ENCODE assay signal across 21 cellular contexts in genomic region chr11:67387518-67387917, GRCh38. TPM values are rescaled to one million over a fixed set of nuclear protein-coding genes. Genes with fewer than 3 reads are reported as not detected.
A peak's percentile ranks its signal among the peaks of the same experiment; 100 is the strongest.
DNase-seq lines count a peak whose midpoint lies in the region; ATAC-seq and TF ChIP-seq lines count a peak whose summit lies in the region.
"Had no signal": no experiment of that assay in that cellular context is flagged by ENCODE, and none has a peak within 500 bp of the region (broad histone marks: within the 10 kb centered on the region; RNA-seq: fewer than 3 reads in every experiment).

No MANE protein-coding gene starts in this region.

- no peaks in the 10 kb centered on the region for H3K9me3 ChIP-seq in CD4-positive, alpha-beta memory T cell (ENCODE audit: control insufficient read depth in 1 of 2, low read length in 2 of 2)
- H3K9me3 ChIP-seq in WERI-Rb-1 (ENCODE audit: severe bottlenecking): no peaks in the 10 kb centered on the region
- H3K9me3 ChIP-seq in osteoblast (ENCODE audit: low read depth, low read length): no peaks in the 10 kb centered on the region
- H3K9me3 ChIP-seq in T-helper 17 cell (ENCODE audit: control insufficient read depth, low read length, poor library complexity, severe bottlenecking): no peaks in the 10 kb centered on the region
- H3K9me3 ChIP-seq: A549, Caco-2, SJSA1 had no signal

- no peak overlapping the region for H3K4me2 ChIP-seq in osteoblast (ENCODE audit: insufficient read depth, low read length)
- H3K4me2 ChIP-seq: A549 had no signal

- H3K4me3 Mint-ChIP-seq in CD4-positive, alpha-beta memory T cell: peak overlapping the region in 1 of 8 donors; percentile 35
- H3K4me3 Mint-ChIP-seq in endothelial cell (ENCODE audit: unreplicated experiment): peak overlapping the region; percentile 65
- no peak overlapping the region for H3K4me3 Mint-ChIP-seq in T-helper 17 cell
- H3K4me3 Mint-ChIP-seq: B cell; CD4-positive, CD25-positive, alpha-beta regulatory T cell had no signal

- H3K27me3 Mint-ChIP-seq in CD4-positive, alpha-beta memory T cell: peaks cover 0 to 1% of the 10 kb centered on the region in 2 donors
- H3K27me3 Mint-ChIP-seq in endothelial cell (ENCODE audit: unreplicated experiment) (peaks cover 14% of the 10 kb centered on the region), T-helper 17 cell (no peaks in the 10 kb centered on the region)
- H3K27me3 Mint-ChIP-seq: B cell had no signal

- no peak overlapping the region for H3K27ac ChIP-seq in CD4-positive, alpha-beta memory T cell (ENCODE audit: low read depth, low read length)
- H3K27ac ChIP-seq in WERI-Rb-1 (peak overlapping the region; percentile 88), osteoblast (ENCODE audit: low read depth, low read length) (no peak overlapping the region)
- H3K27ac ChIP-seq: SJSA1 had no signal

- CTCF ChIA-PET in CD4-positive, alpha-beta memory T cell (lab: Charles Lee; ENCODE audit: partially characterized antibody): interaction anchor here (0.6 to 24.8 kb wide), 7 partner anchors 14 to 198 kb away, joined by 3 to 1065 read pairs (median 4); partner anchors contain the start of genes CLCF1, POLD4 and PPP1CA

- no peaks in the 10 kb centered on the region for H3K36me3 ChIP-seq in CD4-positive, alpha-beta memory T cell (ENCODE audit: insufficient read depth, low read length)
- H3K36me3 ChIP-seq in WERI-Rb-1: peaks cover under 1% of the 10 kb centered on the region; the same call in 1 of the 2 replicates
- H3K36me3 ChIP-seq in osteoblast (ENCODE audit: insufficient read depth, low read length): no peaks in the 10 kb centered on the region

- intact Hi-C loops in CD4-positive, alpha-beta memory T cell (cut with micrococcal nuclease): no loop called here

- ATAC-seq in T-helper 17 cell: no peak
- ATAC-seq: A549, Right ventricle myocardium inferior had no signal

- H3K79me2 ChIP-seq in osteoblast (ENCODE audit: insufficient read depth, low read length): peaks cover 16% of the 10 kb centered on the region

- H4K20me1 ChIP-seq in osteoblast (ENCODE audit: insufficient read depth, low read length): no peaks in the 10 kb centered on the region

- H3K27me3 ChIP-seq in CD4-positive, alpha-beta memory T cell (ENCODE audit: insufficient read depth, low read length): no peaks in the 10 kb centered on the region
- H3K27me3 ChIP-seq in WERI-Rb-1 (ENCODE audit: insufficient read depth, low read depth, severe bottlenecking) (no peaks in the 10 kb centered on the region), osteoblast (ENCODE audit: insufficient read depth, low read length) (no peaks in the 10 kb centered on the region)
- H3K27me3 ChIP-seq: SJSA1 had no signal

- H3K27ac Mint-ChIP-seq in CD4-positive, alpha-beta memory T cell: peak overlapping the region in 4 of 7 donors; percentile 2 to 89 (median 26)
- H3K27ac Mint-ChIP-seq in endothelial cell (ENCODE audit: unreplicated experiment): no peak overlapping the region
- H3K27ac Mint-ChIP-seq in T-helper 17 cell: no peak overlapping the region
- H3K27ac Mint-ChIP-seq: B cell; CD4-positive, CD25-positive, alpha-beta regulatory T cell had no signal

- no peak for TF ChIP-seq CTCF in WERI-Rb-1 (IDR thresholded peaks at IDR 0.05; ENCODE audit: low read depth, low read length)
- no peak for TF ChIP-seq CTCF in endothelial cell (IDR thresholded peaks at IDR 0.05; ENCODE audit: unreplicated experiment)
- TF ChIP-seq CTCF in osteoblast (IDR thresholded peaks at IDR 0.05; ENCODE audit: extremely low read depth, low read depth, low read length): no peak

- no peak overlapping the region for H3K4me3 ChIP-seq in CD4-positive, alpha-beta memory T cell (ENCODE audit: low read length in 2 of 2)
- peak overlapping the region; percentile 14; the same call in 1 of the 2 replicates for H3K4me3 ChIP-seq in WERI-Rb-1 (ENCODE audit: low read depth, low read length)
- H3K4me3 ChIP-seq in osteoblast (ENCODE audit: insufficient read depth, low read length): no peak overlapping the region
- H3K4me3 ChIP-seq: A549, SJSA1 had no signal

- no peak overlapping the region for H2AFZ ChIP-seq in osteoblast (ENCODE audit: low read length)

- H3K4me1 Mint-ChIP-seq in CD4-positive, alpha-beta memory T cell: peaks cover 16 to 28% (median 23%) of the 10 kb centered on the region in 4 donors
- peaks cover 17% of the 10 kb centered on the region for H3K4me1 Mint-ChIP-seq in endothelial cell (ENCODE audit: unreplicated experiment)
- H3K4me1 Mint-ChIP-seq in T-helper 17 cell: peaks cover 23% of the 10 kb centered on the region

- DNase-seq in CD4-positive, alpha-beta memory T cell: no peak
- DNase-seq in WERI-Rb-1 (peak; percentile 92), endothelial cell (ENCODE audit: low spot score) (no peak), osteoblast (ENCODE audit: insufficient read length, low spot score, missing footprints) (peak; percentile 4), NCI-H1105 treated with DMSO at 0.1 percent for 48 hours (lab: John Stamatoyannopoulos, UW) (no peak), T-helper 17 cell (no peak)
- DNase-seq in stimulated activated CD4-positive, alpha-beta T cell treated with anti-CD3 and anti-CD28 coated beads, Interleukin-2, amount 100 ng/mL, for 24 hours: no peak
- DNase-seq: Caco-2; CD4-positive, CD25-positive, alpha-beta regulatory T cell; HCEC 1CT; NCI-H1417; NCI-H187 treated with DMSO at 0.1 percent for 48 hours; NCI-H2107; NCI-H2227 treated with DMSO at 0.1 percent for 48 hours; NCI-H510A treated with DMSO at 0.1 percent for 48 hours had no signal

- H3K9me3 Mint-ChIP-seq in CD4-positive, alpha-beta memory T cell: no peaks in the 10 kb centered on the region
- no peaks in the 10 kb centered on the region for H3K9me3 Mint-ChIP-seq in endothelial cell (ENCODE audit: unreplicated experiment)
- H3K9me3 Mint-ChIP-seq: CD4-positive, CD25-positive, alpha-beta regulatory T cell had no signal

- POLR2A ChIA-PET in CD4-positive, alpha-beta memory T cell (lab: Charles Lee; ENCODE audit: partially characterized antibody): interaction anchor here (1.1 to 19.7 kb wide), 8 partner anchors 9 to 118 kb away, joined by 3 to 449 read pairs (median 5); partner anchors contain the start of genes CLCF1, PITPNM1, POLD4 and PPP1CA

- H3K36me3 Mint-ChIP-seq in CD4-positive, alpha-beta memory T cell: peaks cover 0 to 5% of the 10 kb centered on the region in 2 donors
- H3K36me3 Mint-ChIP-seq in endothelial cell (ENCODE audit: low read depth, unreplicated experiment) (no peaks in the 10 kb centered on the region), T-helper 17 cell (ENCODE audit: low read depth) (no peaks in the 10 kb centered on the region)

- peaks cover 15% of the 10 kb centered on the region for H3K4me1 ChIP-seq in CD4-positive, alpha-beta memory T cell (ENCODE audit: insufficient read depth, low read length)
- peaks cover 23% of the 10 kb centered on the region for H3K4me1 ChIP-seq in osteoblast (ENCODE audit: insufficient read depth, low read length)

RNA-seq across cellular contexts. Expression of gene RAD9A, which starts 4.3 kb away (rescaled TPM):
- 10 to 100 TPM; 51.8 to 55.9 TPM for total RNA-seq in CD4-positive, alpha-beta memory T cell
- polyA plus RNA-seq in CD4-positive, alpha-beta memory T cell: 1 to 10 TPM; 6.7 to 8.3 TPM
- 18.4 TPM for total RNA-seq in endothelial cell (ENCODE audit: unreplicated experiment)
- total RNA-seq in osteoblast: 7.6 and 10.3 TPM in 2 replicates
- total RNA-seq in T-helper 17 cell: 10 to 100 TPM; 21.5 to 40.5 TPM

RNA-seq across cellular contexts. Expression of gene CLCF1, which starts 14.1 kb away (rescaled TPM):
- 1 to 10 TPM; 5.4 to 6.4 TPM for total RNA-seq in CD4-positive, alpha-beta memory T cell
- 1 to 10 TPM in 1 of 2 donors, under 1 TPM in 1; 0.45 to 4.4 TPM for polyA plus RNA-seq in CD4-positive, alpha-beta memory T cell
- total RNA-seq in endothelial cell (ENCODE audit: unreplicated experiment) (12.6 TPM), osteoblast (6.2 and 6.9 TPM in 2 replicates), T-helper 17 cell (1 to 10 TPM; 7.3 to 7.5 TPM)

RNA-seq across cellular contexts. Expression of gene PPP1CA, which starts 14.1 kb away (rescaled TPM):
- 100 to 1,000 TPM; 159 to 161 TPM for total RNA-seq in CD4-positive, alpha-beta memory T cell
- polyA plus RNA-seq in CD4-positive, alpha-beta memory T cell: 100 to 1,000 TPM; 474 to 774 TPM
- total RNA-seq in endothelial cell (ENCODE audit: unreplicated experiment): 249 TPM
- 161 and 169 TPM in 2 replicates for total RNA-seq in osteoblast
- total RNA-seq in T-helper 17 cell: 100 to 1,000 TPM; 133 to 146 TPM

RNA-seq across cellular contexts. Expression of gene TBC1D10C, which starts 16.4 kb away (rescaled TPM):
- 100 to 1,000 TPM; 371 to 382 TPM for total RNA-seq in CD4-positive, alpha-beta memory T cell
- polyA plus RNA-seq in CD4-positive, alpha-beta memory T cell: 100 to 1,000 TPM; 316 to 331 TPM
- total RNA-seq in endothelial cell (ENCODE audit: unreplicated experiment): 13.2 TPM
- not detected in 2 replicates for total RNA-seq in osteoblast
- total RNA-seq in T-helper 17 cell: 100 to 1,000 TPM; 251 to 262 TPM
- total RNA-seq: Caco-2, MCF 10A, SJSA1 had no signal
- polyA plus RNA-seq: A549 had no signal

RNA-seq across cellular contexts. Expression of gene CARNS1, which starts 28.0 kb away (rescaled TPM):
- 1 to 10 TPM; 2.3 to 3.3 TPM for total RNA-seq in CD4-positive, alpha-beta memory T cell
- polyA plus RNA-seq in CD4-positive, alpha-beta memory T cell: under 1 TPM; 0.45 to 0.81 TPM
- not detected for total RNA-seq in endothelial cell (ENCODE audit: unreplicated experiment)
- total RNA-seq in osteoblast: under 0.01 TPM in 2 replicates
- 1 to 10 TPM; 4.5 to 7.5 TPM for total RNA-seq in T-helper 17 cell
- total RNA-seq: G401, SJSA1 had no signal

Comparison
In these comparisons a context has a peak if more than half of its experiments do, and no peak if none do; other contexts are left out.
1. DNase-seq: peak in WERI-Rb-1 (single experiment) and osteoblast (single experiment); none in CD4-positive, alpha-beta memory T cell (0 of 5), endothelial cell (single experiment), NCI-H1105 treated with DMSO at 0.1 percent for 48 hours (single experiment), T-helper 17 cell (0 of 3) and stimulated activated CD4-positive, alpha-beta T cell treated with anti-CD3 and anti-CD28 coated beads, Interleukin-2, amount 100 ng/mL, for 24 hours (0 of 2).
2. H3K27ac Mint-ChIP-seq: peak in CD4-positive, alpha-beta memory T cell (4 of 7); none in endothelial cell (single experiment) and T-helper 17 cell (single experiment).